In genomic region chrX:149540133-149540620, GRCh38 we compare ENCODE assay signal across 9 cellular contexts. TPM values are rescaled to one million over a fixed set of nuclear protein-coding genes. Genes with fewer than 3 reads are reported as not detected.
A peak's percentile ranks its signal among the peaks of the same experiment; 100 is the strongest.
DNase-seq lines count a peak whose midpoint lies in the region; ATAC-seq, FAIRE-seq and TF ChIP-seq lines count a peak whose summit lies in the region.
"Had no signal": no experiment of that assay in that cellular context is flagged by ENCODE, and none has a peak within 500 bp of the region (broad histone marks: within the 10 kb centered on the region; RNA-seq: fewer than 3 reads in every experiment).

No MANE protein-coding gene starts in this region.

- DNase-seq in CD8-positive, alpha-beta T cell, result peak; percentile 80 to 95 (median 87)
- DNase-seq in LNCaP clone FGC (ENCODE audit: low read depth), result peak; percentile 42
- peak; percentile 91 for DNase-seq in SJCRH30
- DNase-seq in activated naive CD4-positive, alpha-beta T cell (lab: John Stamatoyannopoulos, UW), result peak; percentile 74 to 89 (median 81)
- peak; percentile 72 to 75 for DNase-seq in frontal cortex (ENCODE audit: low spot score in 2 of 2)
- peak; percentile 73 for DNase-seq in stromal cell of bone marrow (ENCODE audit: low read depth)

- POLR2A ChIA-PET in CD8-positive, alpha-beta T cell (lab: Charles Lee), result interaction anchor here (0.7 to 3.0 kb wide), 8 partner anchors 14 to 1628 kb away, joined by 3 to 39 read pairs (median 4); partner anchors contain the start of genes EOLA2, FMR1 and IDS

- H3K4me3 Mint-ChIP-seq in CD8-positive, alpha-beta T cell, result peak overlapping the region; percentile 94

- no peaks in the 10 kb centered on the region for H3K27me3 ChIP-seq in CD8-positive, alpha-beta T cell (ENCODE audit: insufficient read depth, low read length)
- H3K27me3 ChIP-seq in SJCRH30 (no peaks in the 10 kb centered on the region), neutrophil (no peaks in the 10 kb centered on the region)

- ATAC-seq in CD8-positive, alpha-beta T cell, result peak; percentile 64
- peak; percentile 8 for ATAC-seq in GM21619 (IDR thresholded peaks at IDR 0.05; ENCODE audit: unreplicated experiment)

- TF ChIP-seq CTCF in CD8-positive, alpha-beta T cell (IDR thresholded peaks at IDR 0.05), result no peak
- TF ChIP-seq CTCF in LNCaP clone FGC (IDR thresholded peaks at IDR 0.05; ENCODE audit: control insufficient read depth, extremely low read depth, insufficient read depth), result no peak
- TF ChIP-seq CTCF in neutrophil (IDR thresholded peaks at IDR 0.05), result no peak

- peak overlapping the region; percentile 100 for H3K27ac Mint-ChIP-seq in CD8-positive, alpha-beta T cell

- H3K4me1 ChIP-seq in CD8-positive, alpha-beta T cell (ENCODE audit: insufficient read depth, low read length), result peaks cover 7% of the 10 kb centered on the region
- H3K4me1 ChIP-seq in SJCRH30, result no peaks in the 10 kb centered on the region
- peaks cover 10 to 15% of the 10 kb centered on the region in 2 experiments for H3K4me1 ChIP-seq in neutrophil (ENCODE audit: control insufficient read depth in 1 of 2, insufficient read depth in 1 of 2, low read depth in 1 of 2, low read length in 1 of 2)

- FAIRE-seq in frontal cortex (lab: Jason Lieb, UNC), result no peak

- H3K27me3 Mint-ChIP-seq in CD8-positive, alpha-beta T cell (ENCODE audit: low read depth), result no peaks in the 10 kb centered on the region

- intact Hi-C loops in CD8-positive, alpha-beta T cell (cut with DNase I, micrococcal nuclease), result loop anchor here in 1 of 2 experiments (1.0 to 2.0 kb wide), 2 partner anchors 13 to 35 kb away; partner anchors contain the start of gene IDS

- CTCF ChIA-PET in CD8-positive, alpha-beta T cell (lab: Charles Lee), result interaction anchor here (0.5 to 3.6 kb wide), 4 partner anchors 10 to 34 kb away, joined by 3 to 23 read pairs (median 10); no protein-coding TSS in a partner anchor

- H3K36me3 Mint-ChIP-seq in CD8-positive, alpha-beta T cell, result peaks cover 9% of the 10 kb centered on the region

- no peaks in the 10 kb centered on the region for H3K36me3 ChIP-seq in CD8-positive, alpha-beta T cell (ENCODE audit: insufficient read depth, low read length)
- no peaks in the 10 kb centered on the region for H3K36me3 ChIP-seq in SJCRH30
- H3K36me3 ChIP-seq in neutrophil, result no peaks in the 10 kb centered on the region

- H3K9me3 Mint-ChIP-seq in CD8-positive, alpha-beta T cell, result no peaks in the 10 kb centered on the region

- peak overlapping the region; percentile 85 for H3K4me3 ChIP-seq in CD8-positive, alpha-beta T cell (ENCODE audit: low read depth, low read length)
- H3K4me3 ChIP-seq in LNCaP clone FGC (ENCODE audit: low read depth, low read length), result peak overlapping the region; percentile 81
- H3K4me3 ChIP-seq in SJCRH30, result peak overlapping the region; percentile 71
- H3K4me3 ChIP-seq in neutrophil (ENCODE audit: low read depth in 1 of 2, low read length in 1 of 2), result peak overlapping the region; percentile 72 to 73

- H3K4me1 Mint-ChIP-seq in CD8-positive, alpha-beta T cell (ENCODE audit: low read depth), result peaks cover 6% of the 10 kb centered on the region

- H3K9me3 ChIP-seq in CD8-positive, alpha-beta T cell (ENCODE audit: low read length), result no peaks in the 10 kb centered on the region
- no peaks in the 10 kb centered on the region for H3K9me3 ChIP-seq in SJCRH30 (replicated peaks)
- H3K9me3 ChIP-seq in neutrophil, result no peaks in the 10 kb centered on the region

- peak overlapping the region; percentile 100 for H3K27ac ChIP-seq in CD8-positive, alpha-beta T cell (ENCODE audit: low read depth, low read length)
- H3K27ac ChIP-seq in SJCRH30 (peak overlapping the region; percentile 85), neutrophil (peak overlapping the region; percentile 98)

RNA-seq across cellular contexts. Expression of gene EOLA1, which starts 0.6 kb away (rescaled TPM):
- 10 to 100 TPM; 88.4 to 97.8 TPM for total RNA-seq in CD8-positive, alpha-beta T cell
- total RNA-seq in SJCRH30 (2014; rRNA removed; shearing (Covaris generic)), result 10.9 and 11.1 TPM in 2 replicates
- 15.1 TPM for total RNA-seq in frontal cortex

RNA-seq across cellular contexts. Expression of gene HSFX3, which starts 9.5 kb away (rescaled TPM):
- total RNA-seq in CD8-positive, alpha-beta T cell, result not detected
- not detected in 2 replicates for total RNA-seq in SJCRH30 (2014; rRNA removed; shearing (Covaris generic))
- not detected for total RNA-seq in frontal cortex
- total RNA-seq: T-helper 1 cell treated with Interleukin-12 subunit alpha and Interleukin-12 subunit beta and Interleukin-4 antibody, amounts not matched to agents 30 ng/mL and 1 ng/mL, for 36 hours had no signal

RNA-seq across cellular contexts. Expression of gene IDS, which starts 35.1 kb away (rescaled TPM):
- 100 to 1,000 TPM; 230 to 240 TPM for total RNA-seq in CD8-positive, alpha-beta T cell
- 17.0 and 20.0 TPM in 2 replicates for total RNA-seq in SJCRH30 (2014; rRNA removed; shearing (Covaris generic))
- total RNA-seq in frontal cortex, result 86.4 TPM

RNA-seq across cellular contexts. Expression of gene MAGEA9B, which starts 47.1 kb away (rescaled TPM):
- not detected for total RNA-seq in CD8-positive, alpha-beta T cell
- total RNA-seq in SJCRH30 (2014; rRNA removed; shearing (Covaris generic)), result not detected in 2 replicates
- total RNA-seq in frontal cortex, result not detected
- total RNA-seq: T-helper 1 cell treated with Interleukin-12 subunit alpha and Interleukin-12 subunit beta and Interleukin-4 antibody, amounts not matched to agents 30 ng/mL and 1 ng/mL, for 36 hours had no signal

RNA-seq across cellular contexts. Expression of gene HSFX2, which starts 54.9 kb away (rescaled TPM):
- not detected for total RNA-seq in CD8-positive, alpha-beta T cell
- not detected in 2 replicates for total RNA-seq in SJCRH30 (2014; rRNA removed; shearing (Covaris generic))
- total RNA-seq in frontal cortex, result 1.2 TPM

Comparison
In these comparisons a context has a peak if more than half of its experiments do, and no peak if none do; other contexts are left out.
1. Peak in every context shown above with its lines: DNase-seq, ATAC-seq, H3K4me3 ChIP-seq and H3K27ac ChIP-seq.